ENCODE assay signal across 8 cellular contexts in the genomic region with DNA sequence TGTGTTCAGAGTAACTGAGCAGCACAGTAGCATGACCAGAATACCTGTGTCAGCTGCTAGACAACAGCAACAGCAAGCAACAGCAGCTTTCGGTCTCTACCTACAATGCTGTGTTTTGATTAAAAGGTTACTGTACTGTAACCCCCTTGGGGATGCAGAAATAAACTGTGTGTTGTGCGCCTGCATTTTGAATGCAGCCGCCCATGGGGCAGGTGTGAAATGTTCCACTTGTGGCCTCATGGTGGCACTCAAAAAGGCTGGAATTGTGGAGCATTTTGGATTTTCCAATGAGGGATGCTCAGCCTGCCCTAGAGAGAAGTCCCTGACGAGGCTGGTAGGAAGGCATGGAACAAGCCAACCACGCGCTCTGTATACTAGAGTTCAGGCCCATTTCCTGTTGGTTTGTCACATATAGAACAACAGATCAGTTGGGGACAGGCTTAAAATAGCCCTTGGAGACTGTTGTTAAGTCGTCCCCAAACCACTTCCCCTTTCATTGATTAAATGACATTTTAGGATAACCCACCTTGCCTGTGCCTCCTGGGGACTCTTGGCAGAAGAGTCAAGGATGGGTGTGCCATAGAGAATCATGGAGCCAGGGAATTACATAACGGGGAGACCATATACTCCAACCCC. TPM values are rescaled to one million over a fixed set of nuclear protein-coding genes. Genes with fewer than 3 reads are reported as not detected.
DNase-seq lines count a peak whose midpoint lies in the region; ATAC-seq and TF ChIP-seq lines count a peak whose summit lies in the region.

No MANE protein-coding gene starts in this region.

- TF ChIP-seq EP300 in transverse colon (IDR thresholded peaks at IDR 0.05; ENCODE audit: low read depth) = no peak

- peaks cover 3% of the 10 kb centered on the region for H3K4me1 Mint-ChIP-seq in endothelial cell (ENCODE audit: unreplicated experiment)

- no peak overlapping the region for H3K27ac Mint-ChIP-seq in endothelial cell (ENCODE audit: unreplicated experiment)

- ATAC-seq in GM18520 (IDR thresholded peaks at IDR 0.05; ENCODE audit: unreplicated experiment) (peak; percentile 67), HG02870 (IDR thresholded peaks at IDR 0.05; ENCODE audit: unreplicated experiment) (peak; percentile 76)

- H3K9me3 Mint-ChIP-seq in endothelial cell (ENCODE audit: unreplicated experiment) = no peaks in the 10 kb centered on the region

- H3K27me3 Mint-ChIP-seq in endothelial cell (ENCODE audit: unreplicated experiment) = peaks cover 2% of the 10 kb centered on the region

- DNase-seq in NCI-H69 (lab: John Stamatoyannopoulos, UW) = peak; percentile 41
- DNase-seq in endothelial cell (ENCODE audit: low spot score) = no peak
- DNase-seq in transverse colon = peak; percentile 35
- DNase-seq in AG20443 (ENCODE audit: low spot score) = no peak
- no peak for DNase-seq in midbrain (lab: John Stamatoyannopoulos, UW)

- no peak overlapping the region for H3K4me3 Mint-ChIP-seq in endothelial cell (ENCODE audit: unreplicated experiment)

- H3K9me3 ChIP-seq in transverse colon = no peaks in the 10 kb centered on the region

- H3K27ac ChIP-seq in 22Rv1 (no peak overlapping the region), transverse colon (no peak overlapping the region)

- WGBS in transverse colon (ENCODE audit: low coverage in 1 of 2), 2 donors = 59 to 67% methylated on average over 2 to 8 of the region's 8 CpGs

- H3K4me3 ChIP-seq in transverse colon = no peak overlapping the region

- peak; percentile 57 for TF ChIP-seq CTCF in 22Rv1 (IDR thresholded peaks at IDR 0.05)
- TF ChIP-seq CTCF in endothelial cell (IDR thresholded peaks at IDR 0.05; ENCODE audit: unreplicated experiment) = peak; percentile 42
- peak; percentile 38 to 57 (median 46) for TF ChIP-seq CTCF in transverse colon (IDR thresholded peaks at IDR 0.05)

- H3K36me3 Mint-ChIP-seq in endothelial cell (ENCODE audit: low read depth, unreplicated experiment) = no peaks in the 10 kb centered on the region

- intact Hi-C loops in transverse colon (cut with DNase I; ENCODE audit: low total_unique reads) = loop anchor here (10.0 kb wide), 2 partner anchors 50 to 110 kb away; no protein-coding TSS in a partner anchor

- H3K36me3 ChIP-seq in transverse colon = peaks cover 0 to 18% (median 2%) of the 10 kb centered on the region in 4 donors

- in situ Hi-C loops in transverse colon (cut with MboI; ENCODE audit: low pct_ligation_motif_present in 1 of 4, low pct_unique_long_range_greater_than_20kb in 1 of 4, low sequenced_read_pairs in 3 of 4) = no loop called here

- no peak for TF ChIP-seq POLR2A in transverse colon (IDR thresholded peaks at IDR 0.05)

- H3K27me3 ChIP-seq in transverse colon = no peaks in the 10 kb centered on the region

- peaks cover 0 to 3% (median 0%) of the 10 kb centered on the region in 4 donors for H3K4me1 ChIP-seq in transverse colon

RNA-seq across cellular contexts. Expression of a gene that starts 27.1 kb away (rescaled TPM):
- total RNA-seq in endothelial cell (ENCODE audit: unreplicated experiment) (29.8 TPM), transverse colon (10 to 100 TPM; 13.1 to 39.7 (median 20.3) TPM)

RNA-seq across cellular contexts. Expression of a gene that starts 44.2 kb away (rescaled TPM):
- total RNA-seq in endothelial cell (ENCODE audit: unreplicated experiment) (14.6 TPM), transverse colon (10 to 100 TPM in 2 of 4 donors, 1 to 10 TPM in 2; 1.5 to 12.2 (median 8.2) TPM)

Comparison
In these comparisons a context has a peak if more than half of its experiments do, and no peak if none do; other contexts are left out.
1. DNase-seq: peak in NCI-H69 (single experiment) and transverse colon (single experiment); none in endothelial cell (single experiment), AG20443 (single experiment) and midbrain (single experiment).
2. Peak in every context shown above with its lines, with median percentiles within 50 percentile points of each other: CTCF ChIP-seq.